30 cellular contexts compared by ENCODE assay signal in genomic region chr11:108927791-108928545, GRCh38.
DNase-seq lines count a peak whose midpoint lies in the region; ATAC-seq and TF ChIP-seq lines count a peak whose summit lies in the region.
"Had no signal": no experiment of that assay in that cellular context is flagged by ENCODE, and none has a peak within 500 bp of the region (broad histone marks: within the 10 kb centered on the region; RNA-seq: fewer than 3 reads in every experiment).

No MANE protein-coding gene starts in this region.

- H3K36me3 ChIP-seq in breast epithelium (no peaks in the 10 kb centered on the region), SJSA1 (no peaks in the 10 kb centered on the region), heart right ventricle (no peaks in the 10 kb centered on the region)
- H3K36me3 ChIP-seq: SJCRH30 had no signal

- no peak for ATAC-seq in HG03439 (IDR thresholded peaks at IDR 0.05; ENCODE audit: unreplicated experiment)
- ATAC-seq in left cardiac atrium: no peak
- ATAC-seq in heart right ventricle: no peak
- ATAC-seq: activated T-cell treated with anti-CD3 and anti-CD28 coated beads, Interleukin-2, amount 50 U/mL, for 72 hours; GM12878; left colon; sciatic nerve had no signal

- BruUV-seq in MCF 10A (replicated peaks; lab: Mats Ljungman, UMichigan): no TSS peak

- H3K4me3 Mint-ChIP-seq in MCF 10A (ENCODE audit: unreplicated experiment): no peak overlapping the region
- H3K4me3 Mint-ChIP-seq: activated T-cell treated with anti-CD3 and anti-CD28 coated beads, Interleukin-2, amount 50 U/mL, for 72 hours; nephron progenitor cell had no signal

- H3K27me3 ChIP-seq in breast epithelium (no peaks in the 10 kb centered on the region), SJSA1 (replicated peaks) (no peaks in the 10 kb centered on the region), heart right ventricle (no peaks in the 10 kb centered on the region)
- H3K27me3 ChIP-seq: BLaER1 treated with 17β-estradiol and CSF1 and Interleukin-3, amounts not matched to agents 10 nM and 100 nM; SJCRH30 had no signal

- no peaks in the 10 kb centered on the region for H3K9me3 Mint-ChIP-seq in MCF 10A (ENCODE audit: unreplicated experiment)
- H3K9me3 Mint-ChIP-seq: activated T-cell treated with anti-CD3 and anti-CD28 coated beads, Interleukin-2, amount 50 U/mL, for 72 hours; nephron progenitor cell had no signal

- WGBS in heart right ventricle, 2 donors: 70 to 74% methylated on average over 7 of the region's 7 CpGs

- no peak for TF ChIP-seq POLR2A in breast epithelium (IDR thresholded peaks at IDR 0.05)

- intact Hi-C loops in MCF 10A (cut with micrococcal nuclease): no loop called here
- intact Hi-C loops in breast epithelium (cut with DNase I; ENCODE audit: low total_unique reads): no loop called here
- intact Hi-C loops in left cardiac atrium (cut with DNase I): no loop called here
- intact Hi-C loops in heart right ventricle (cut with DNase I): no loop called here

- CTCF ChIA-PET in MCF 10A (lab: Yijun Ruan, JAX): no interaction called here

- peak overlapping the region; percentile 97 for H3K27ac Mint-ChIP-seq in MCF 10A (ENCODE audit: low read depth, unreplicated experiment)
- H3K27ac Mint-ChIP-seq: activated T-cell treated with anti-CD3 and anti-CD28 coated beads, Interleukin-2, amount 50 U/mL, for 72 hours had no signal

- no peaks in the 10 kb centered on the region for H3K9me3 ChIP-seq in breast epithelium
- no peaks in the 10 kb centered on the region for H3K9me3 ChIP-seq in SJSA1 (replicated peaks)
- H3K9me3 ChIP-seq in heart right ventricle: no peaks in the 10 kb centered on the region
- H3K9me3 ChIP-seq: BLaER1 treated with 17β-estradiol and CSF1 and Interleukin-3, amounts not matched to agents 10 nM and 100 nM; Caco-2; SJCRH30 had no signal

- no peak for TF ChIP-seq CTCF in MCF 10A (IDR thresholded peaks at IDR 0.05; ENCODE audit: unreplicated experiment)
- no peak for TF ChIP-seq CTCF in breast epithelium (IDR thresholded peaks at IDR 0.05)
- no peak for TF ChIP-seq CTCF in fibroblast of mammary gland (conservative IDR thresholded peaks at IDR 0.05; ENCODE audit: control insufficient read depth, insufficient read depth, low read depth, low read length)
- no peak for TF ChIP-seq CTCF in heart right ventricle (IDR thresholded peaks at IDR 0.05)

- H3K27ac ChIP-seq in breast epithelium (no peak overlapping the region), SJSA1 (peak overlapping the region; percentile 86), heart right ventricle (no peak overlapping the region)
- H3K27ac ChIP-seq: BLaER1 treated with 17β-estradiol and CSF1 and Interleukin-3, amounts not matched to agents 10 nM and 100 nM; SJCRH30 had no signal

- H3K4me1 Mint-ChIP-seq in MCF 10A (ENCODE audit: insufficient read depth, unreplicated experiment): peaks cover 45% of the 10 kb centered on the region

- H3K36me3 Mint-ChIP-seq in MCF 10A (ENCODE audit: insufficient read depth, unreplicated experiment): peaks cover 10% of the 10 kb centered on the region

- no peaks in the 10 kb centered on the region for H3K4me1 ChIP-seq in breast epithelium
- H3K4me1 ChIP-seq in SJSA1 (replicated peaks): peaks cover 31% of the 10 kb centered on the region
- peaks cover 0 to 10% (median 0%) of the 10 kb centered on the region in 9 donors for H3K4me1 ChIP-seq in heart right ventricle
- H3K4me1 ChIP-seq: BLaER1 treated with 17β-estradiol and CSF1 and Interleukin-3, amounts not matched to agents 10 nM and 100 nM; Caco-2; SJCRH30 had no signal

- no peak overlapping the region for H3K4me3 ChIP-seq in breast epithelium
- H3K4me3 ChIP-seq in SJSA1: no peak overlapping the region
- no peak overlapping the region for H3K4me3 ChIP-seq in fibroblast of mammary gland (ENCODE audit: control insufficient read depth, low read depth, low read length)
- no peak overlapping the region for H3K4me3 ChIP-seq in heart right ventricle
- H3K4me3 ChIP-seq: BLaER1 treated with 17β-estradiol and CSF1 and Interleukin-3, amounts not matched to agents 10 nM and 100 nM; GM12878; SJCRH30 had no signal

- no peaks in the 10 kb centered on the region for H3K27me3 Mint-ChIP-seq in MCF 10A (ENCODE audit: insufficient read depth, unreplicated experiment)

- no peak for DNase-seq in MCF 10A (ENCODE audit: unreplicated experiment)
- no peak for DNase-seq in breast epithelium (ENCODE audit: low spot score in 2 of 2)
- no peak for DNase-seq in SJSA1 (ENCODE audit: low read depth in 1 of 2, low spot score in 2 of 2)
- peak; percentile 31 for DNase-seq in fibroblast of mammary gland (ENCODE audit: low read depth)
- DNase-seq in NCI-H1694 treated with DMSO at 0.1 percent for 48 hours (lab: John Stamatoyannopoulos, UW): no peak
- no peak for DNase-seq in left cardiac atrium
- no peak for DNase-seq in heart right ventricle
- DNase-seq: ACHN; activated CD4-positive, alpha-beta T cell treated with anti-CD3 and anti-CD28 coated beads for 48 hours; activated naive CD4-positive, alpha-beta T cell treated with anti-CD3 and anti-CD28 coated beads, Interleukin-2, amount 50 U/mL, for 16 hours; activated T-cell treated with anti-CD3 and anti-CD28 coated beads, Interleukin-2, amount 50 U/mL, for 72 hours; anterior cingulate cortex; Caco-2; DND-41; effector CD8-positive, alpha-beta T cell; glutamatergic neuron; left colon; midbrain; NCI-H1092 treated with DMSO at 0.1 percent for 48 hours; NCI-H526; nephron progenitor cell; posterior cingulate gyrus; SJCRH30; stimulated activated CD8-positive, alpha-beta memory T cell treated with anti-CD3 and anti-CD28 coated beads, Interleukin-4, amount 100 ng/mL, for 48 hours; T-helper 2 cell; trophoblast cell had no signal

- POLR2A ChIA-PET in MCF 10A (lab: Yijun Ruan, JAX): interaction anchor here (0.9 kb wide), 1 partner anchor 12 kb away, joined by 3 read pairs; no protein-coding TSS in a partner anchor
